Comparison of ENCODE assay signal across 13 cellular contexts in the genomic region with DNA sequence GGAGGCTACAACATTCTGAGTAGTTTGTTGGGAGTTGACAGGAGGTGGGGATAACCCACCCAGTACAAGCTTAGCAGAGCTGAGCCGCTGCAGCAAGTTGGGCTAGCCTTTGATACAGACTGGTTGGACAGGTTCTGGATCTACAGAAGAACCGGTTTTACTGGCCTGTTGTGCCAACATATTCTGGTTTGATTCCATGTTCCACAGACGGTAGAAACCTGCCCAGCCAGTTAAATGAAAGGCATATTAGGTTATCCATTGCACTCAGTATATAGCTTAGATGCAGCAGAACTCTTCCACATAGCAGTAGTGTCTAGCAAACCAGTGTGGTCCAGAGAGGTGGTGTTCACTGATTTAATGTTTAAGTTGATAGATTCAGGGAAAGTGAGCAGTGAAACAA. TPM values are rescaled to one million over a fixed set of nuclear protein-coding genes. Genes with fewer than 3 reads are reported as not detected.
DNase-seq lines count a peak whose midpoint lies in the region; ATAC-seq and TF ChIP-seq lines count a peak whose summit lies in the region.
"Had no signal": no experiment of that assay in that cellular context is flagged by ENCODE, and none has a peak within 500 bp of the region (broad histone marks: within the 10 kb centered on the region; RNA-seq: fewer than 3 reads in every experiment).

No MANE protein-coding gene starts in this region.

- TF ChIP-seq CTCF in WTC11 (IDR thresholded peaks at IDR 0.05): no peak

- peaks cover 18% of the 10 kb centered on the region for H3K9me3 Mint-ChIP-seq in WTC11
- H3K9me3 Mint-ChIP-seq: activated naive CD4-positive, alpha-beta T cell treated with anti-CD3 and anti-CD28 coated beads, Interleukin-2, amount 50 U/mL, for 72 hours had no signal

- DNase-seq in SIG-M5 treated with dmso at 0.1 percent for 504 hours (lab: John Stamatoyannopoulos, UW; ENCODE audit: unreplicated experiment): peak; percentile 67
- DNase-seq in SIG-M5 (lab: John Stamatoyannopoulos, UW): no peak
- DNase-seq in WTC11 (ENCODE audit: low spot score): peak; percentile 34
- no peak for DNase-seq in left lobe of liver (ENCODE audit: low spot score)
- DNase-seq in ureter (ENCODE audit: low spot score): peak; percentile 84
- no peak for DNase-seq in GM19240 (ENCODE audit: insufficient read length, low spot score)
- DNase-seq in KG1 (lab: John Stamatoyannopoulos, UW): no peak
- DNase-seq: activated CD8-positive, alpha-beta memory T cell treated with anti-CD3 and anti-CD28 coated beads for 24 hours; cortex of kidney; left ventricle myocardium superior; T-helper 1 cell had no signal

- no peaks in the 10 kb centered on the region for H3K27me3 Mint-ChIP-seq in WTC11 (ENCODE audit: low read depth)

- peak overlapping the region; percentile 37 for H3K4me3 Mint-ChIP-seq in WTC11

- H3K4me1 Mint-ChIP-seq in WTC11: peaks cover 51% of the 10 kb centered on the region

- CTCF ChIA-PET in WTC11 (lab: Charles Lee): interaction anchor here (1.0 to 1.8 kb wide), 2 partner anchors 15 to 17 kb away, joined by 3 to 7 read pairs; no protein-coding TSS in a partner anchor

- H3K36me3 Mint-ChIP-seq in WTC11: peaks cover 10% of the 10 kb centered on the region
- H3K36me3 Mint-ChIP-seq: activated naive CD4-positive, alpha-beta T cell treated with anti-CD3 and anti-CD28 coated beads, Interleukin-2, amount 50 U/mL, for 72 hours had no signal

- ATAC-seq in WTC11 (peak; percentile 91), left lobe of liver (peak; percentile 33), GM18907 (IDR thresholded peaks at IDR 0.05; ENCODE audit: unreplicated experiment) (no peak)
- ATAC-seq: activated naive CD4-positive, alpha-beta T cell treated with anti-CD3 and anti-CD28 coated beads, Interleukin-2, amount 50 U/mL, for 72 hours; left ventricle myocardium superior had no signal

- peak overlapping the region; percentile 75 for H3K27ac Mint-ChIP-seq in WTC11
- H3K27ac Mint-ChIP-seq: activated naive CD4-positive, alpha-beta T cell treated with anti-CD3 and anti-CD28 coated beads, Interleukin-2, amount 50 U/mL, for 72 hours had no signal

- POLR2A ChIA-PET in WTC11 (lab: Charles Lee): interaction anchor here (0.6 to 1.1 kb wide), 2 partner anchors 19 to 92 kb away, joined by 3 to 4 read pairs; a partner anchor contains a TSS

TF ChIP-seq in WTC11, 78 proteins besides CTCF, POLR2A, EP300 and RAD21:
- TF ChIP-seq, protein P1, sequence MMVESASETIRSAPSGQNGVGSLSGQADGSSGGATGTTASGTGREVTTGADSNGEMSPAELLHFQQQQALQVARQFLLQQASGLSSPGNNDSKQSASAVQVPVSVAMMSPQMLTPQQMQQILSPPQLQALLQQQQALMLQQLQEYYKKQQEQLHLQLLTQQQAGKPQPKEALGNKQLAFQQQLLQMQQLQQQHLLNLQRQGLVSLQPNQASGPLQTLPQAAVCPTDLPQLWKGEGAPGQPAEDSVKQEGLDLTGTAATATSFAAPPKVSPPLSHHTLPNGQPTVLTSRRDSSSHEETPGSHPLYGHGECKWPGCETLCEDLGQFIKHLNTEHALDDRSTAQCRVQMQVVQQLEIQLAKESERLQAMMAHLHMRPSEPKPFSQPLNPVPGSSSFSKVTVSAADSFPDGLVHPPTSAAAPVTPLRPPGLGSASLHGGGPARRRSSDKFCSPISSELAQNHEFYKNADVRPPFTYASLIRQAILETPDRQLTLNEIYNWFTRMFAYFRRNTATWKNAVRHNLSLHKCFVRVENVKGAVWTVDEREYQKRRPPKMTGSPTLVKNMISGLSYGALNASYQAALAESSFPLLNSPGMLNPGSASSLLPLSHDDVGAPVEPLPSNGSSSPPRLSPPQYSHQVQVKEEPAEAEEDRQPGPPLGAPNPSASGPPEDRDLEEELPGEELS (CRISPR knock-in tag; IDR thresholded peaks at IDR 0.05): peak; percentile 80; the same call in 1 of the 2 replicates
- no peak for TF ChIP-seq SP1 (CRISPR knock-in tag; conservative IDR thresholded peaks at IDR 0.05)
- TF ChIP-seq, protein P2, sequence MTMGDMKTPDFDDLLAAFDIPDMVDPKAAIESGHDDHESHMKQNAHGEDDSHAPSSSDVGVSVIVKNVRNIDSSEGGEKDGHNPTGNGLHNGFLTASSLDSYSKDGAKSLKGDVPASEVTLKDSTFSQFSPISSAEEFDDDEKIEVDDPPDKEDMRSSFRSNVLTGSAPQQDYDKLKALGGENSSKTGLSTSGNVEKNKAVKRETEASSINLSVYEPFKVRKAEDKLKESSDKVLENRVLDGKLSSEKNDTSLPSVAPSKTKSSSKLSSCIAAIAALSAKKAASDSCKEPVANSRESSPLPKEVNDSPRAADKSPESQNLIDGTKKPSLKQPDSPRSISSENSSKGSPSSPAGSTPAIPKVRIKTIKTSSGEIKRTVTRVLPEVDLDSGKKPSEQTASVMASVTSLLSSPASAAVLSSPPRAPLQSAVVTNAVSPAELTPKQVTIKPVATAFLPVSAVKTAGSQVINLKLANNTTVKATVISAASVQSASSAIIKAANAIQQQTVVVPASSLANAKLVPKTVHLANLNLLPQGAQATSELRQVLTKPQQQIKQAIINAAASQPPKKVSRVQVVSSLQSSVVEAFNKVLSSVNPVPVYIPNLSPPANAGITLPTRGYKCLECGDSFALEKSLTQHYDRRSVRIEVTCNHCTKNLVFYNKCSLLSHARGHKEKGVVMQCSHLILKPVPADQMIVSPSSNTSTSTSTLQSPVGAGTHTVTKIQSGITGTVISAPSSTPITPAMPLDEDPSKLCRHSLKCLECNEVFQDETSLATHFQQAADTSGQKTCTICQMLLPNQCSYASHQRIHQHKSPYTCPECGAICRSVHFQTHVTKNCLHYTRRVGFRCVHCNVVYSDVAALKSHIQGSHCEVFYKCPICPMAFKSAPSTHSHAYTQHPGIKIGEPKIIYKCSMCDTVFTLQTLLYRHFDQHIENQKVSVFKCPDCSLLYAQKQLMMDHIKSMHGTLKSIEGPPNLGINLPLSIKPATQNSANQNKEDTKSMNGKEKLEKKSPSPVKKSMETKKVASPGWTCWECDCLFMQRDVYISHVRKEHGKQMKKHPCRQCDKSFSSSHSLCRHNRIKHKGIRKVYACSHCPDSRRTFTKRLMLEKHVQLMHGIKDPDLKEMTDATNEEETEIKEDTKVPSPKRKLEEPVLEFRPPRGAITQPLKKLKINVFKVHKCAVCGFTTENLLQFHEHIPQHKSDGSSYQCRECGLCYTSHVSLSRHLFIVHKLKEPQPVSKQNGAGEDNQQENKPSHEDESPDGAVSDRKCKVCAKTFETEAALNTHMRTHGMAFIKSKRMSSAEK (CRISPR knock-in tag; IDR thresholded peaks at IDR 0.05; ENCODE audit: borderline replicate concordance): no peak
- TF ChIP-seq, protein P3, sequence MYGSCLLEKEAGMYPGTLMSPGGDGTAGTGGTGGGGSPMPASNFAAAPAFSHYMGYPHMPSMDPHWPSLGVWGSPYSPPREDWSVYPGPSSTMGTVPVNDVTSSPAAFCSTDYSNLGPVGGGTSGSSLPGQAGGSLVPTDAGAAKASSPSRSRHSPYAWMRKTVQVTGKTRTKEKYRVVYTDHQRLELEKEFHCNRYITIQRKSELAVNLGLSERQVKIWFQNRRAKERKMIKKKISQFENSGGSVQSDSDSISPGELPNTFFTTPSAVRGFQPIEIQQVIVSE (CRISPR knock-in tag; IDR thresholded peaks at IDR 0.05; ENCODE audit: borderline replicate concordance): no peak

RNA-seq across cellular contexts. Expression of a gene that starts 19.3 kb away (rescaled TPM):
- total RNA-seq in WTC11 (2021): 31.5 to 38.3 TPM (median 33.3 TPM) in 3 replicates
- total RNA-seq in left lobe of liver: 11.7 TPM
- 93.0 TPM for total RNA-seq in ureter

Comparison
In these comparisons a context has a peak if more than half of its experiments do, and no peak if none do; other contexts are left out.
1. DNase-seq: peak in SIG-M5 treated with dmso at 0.1 percent for 504 hours (single experiment), WTC11 (single experiment) and ureter (single experiment); none in SIG-M5 (single experiment), left lobe of liver (single experiment), GM19240 (single experiment) and KG1 (single experiment).